Comparison of ENCODE assay signal across 24 cellular contexts in the genomic region with DNA sequence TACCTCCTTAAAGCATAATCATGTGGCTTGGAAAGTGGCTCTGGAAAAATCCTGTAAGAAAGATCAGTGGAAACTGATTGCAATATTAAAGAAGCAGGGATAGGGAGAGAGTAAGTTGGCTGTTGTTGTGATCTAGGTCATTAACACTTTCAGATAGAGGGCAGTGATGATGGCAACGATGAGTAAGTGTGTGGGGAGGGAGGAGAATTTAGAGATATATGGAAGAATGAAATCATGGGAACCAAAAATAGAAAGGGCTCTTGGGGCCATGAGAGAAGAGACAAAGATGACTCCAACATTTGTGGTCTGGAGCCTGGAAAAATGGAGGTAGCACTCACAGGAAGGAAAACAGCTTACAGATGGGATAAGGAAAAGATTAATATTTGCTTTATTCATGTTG. TPM values are rescaled to one million over a fixed set of nuclear protein-coding genes. Genes with fewer than 3 reads are reported as not detected.
DNase-seq lines count a peak whose midpoint lies in the region; ATAC-seq, FAIRE-seq and TF ChIP-seq lines count a peak whose summit lies in the region.
"Had no signal": no experiment of that assay in that cellular context is flagged by ENCODE, and none has a peak within 500 bp of the region (broad histone marks: within the 10 kb centered on the region; RNA-seq: fewer than 3 reads in every experiment).

No MANE protein-coding gene starts in this region.

- H4K20me1 ChIP-seq in astrocyte (ENCODE audit: insufficient read depth, low read length) (no peaks in the 10 kb centered on the region), hepatocyte (ENCODE audit: insufficient read depth, poor library complexity, severe bottlenecking) (no peaks in the 10 kb centered on the region)

- peaks cover 13% of the 10 kb centered on the region for H3K4me1 Mint-ChIP-seq in astrocyte (ENCODE audit: low read depth, unreplicated experiment)
- H3K4me1 Mint-ChIP-seq: activated CD4-positive, alpha-beta T cell treated with anti-CD3 and anti-CD28 coated beads, Interleukin-2, amount 10 ng/mL, durations not matched to agents 7 days and 5 days; memory B cell; naive thymus-derived CD4-positive, alpha-beta T cell had no signal

- H3K9me3 ChIP-seq in astrocyte (ENCODE audit: insufficient read depth, low read depth, low read length) (peaks cover 3% of the 10 kb centered on the region), hepatocyte (ENCODE audit: low read depth) (peaks cover 7% of the 10 kb centered on the region), small intestine (ENCODE audit: control insufficient read depth, low read depth) (no peaks in the 10 kb centered on the region)
- H3K9me3 ChIP-seq: gastrocnemius medialis had no signal

- no peak for ATAC-seq in GM21515 (IDR thresholded peaks at IDR 0.05; ENCODE audit: unreplicated experiment)
- ATAC-seq: gastrocnemius medialis; naive thymus-derived CD4-positive, alpha-beta T cell had no signal

- H3K9me2 ChIP-seq in hepatocyte (replicated peaks; ENCODE audit: insufficient read depth): no peaks in the 10 kb centered on the region

- no peak overlapping the region for H3K9ac ChIP-seq in astrocyte (ENCODE audit: low read length)

- no peaks in the 10 kb centered on the region for H3K36me3 ChIP-seq in astrocyte (ENCODE audit: insufficient read depth, low read length)
- H3K36me3 ChIP-seq in hepatocyte (replicated peaks; ENCODE audit: insufficient read depth, low read depth): no peaks in the 10 kb centered on the region
- no peaks in the 10 kb centered on the region for H3K36me3 ChIP-seq in small intestine (ENCODE audit: control insufficient read depth in 2 of 2, insufficient read depth in 2 of 2, low read length in 2 of 2)
- H3K36me3 ChIP-seq: gastrocnemius medialis had no signal

- no peak overlapping the region for H3K4me3 Mint-ChIP-seq in astrocyte (ENCODE audit: unreplicated experiment)
- H3K4me3 Mint-ChIP-seq: activated CD4-positive, alpha-beta T cell treated with anti-CD3 and anti-CD28 coated beads, Interleukin-2, amount 10 ng/mL, durations not matched to agents 7 days and 5 days; activated naive CD8-positive, alpha-beta T cell; dendritic cell treated with granulocyte-macrophage colony-stimulating factor and Interleukin-4, amounts not matched to agents 40 ng/mL and 50 ng/mL, for 4 days; memory B cell; naive thymus-derived CD4-positive, alpha-beta T cell had no signal

- H3K79me2 ChIP-seq in astrocyte (ENCODE audit: insufficient read depth, low read length) (no peaks in the 10 kb centered on the region), hepatocyte (no peaks in the 10 kb centered on the region)

- no peaks in the 10 kb centered on the region for H3K9me3 Mint-ChIP-seq in astrocyte (ENCODE audit: unreplicated experiment)
- H3K9me3 Mint-ChIP-seq: activated CD4-positive, alpha-beta T cell treated with anti-CD3 and anti-CD28 coated beads, Interleukin-2, amount 10 ng/mL, durations not matched to agents 7 days and 5 days; dendritic cell treated with granulocyte-macrophage colony-stimulating factor and Interleukin-4, amounts not matched to agents 40 ng/mL and 50 ng/mL, for 4 days; memory B cell had no signal

- no peak for FAIRE-seq in astrocyte (lab: Jason Lieb, UNC)
- no peak for FAIRE-seq in small intestine (lab: Jason Lieb, UNC)
- FAIRE-seq: G401.6, GM19239, H1, HTR-8/SVneo had no signal

- no peak overlapping the region for H3K4me3 ChIP-seq in astrocyte (ENCODE audit: insufficient read depth, low read depth, low read length)
- H3K4me3 ChIP-seq in hepatocyte: no peak overlapping the region
- no peak overlapping the region for H3K4me3 ChIP-seq in small intestine (ENCODE audit: low read depth in 1 of 2, low read length in 2 of 2)
- H3K4me3 ChIP-seq: gastrocnemius medialis had no signal

- WGBS in hepatocyte (ENCODE audit: low lambda C conversion rate, missing lambda C conversion rate): 55% methylated on average over 1 of the region's 1 CpG
- 47 to 60% (median 56%) methylated on average over 1 of the region's 1 CpG for WGBS in small intestine, 3 donors

- no peak overlapping the region for H3K27ac Mint-ChIP-seq in astrocyte (ENCODE audit: unreplicated experiment)
- H3K27ac Mint-ChIP-seq: activated CD4-positive, alpha-beta T cell treated with anti-CD3 and anti-CD28 coated beads, Interleukin-2, amount 10 ng/mL, durations not matched to agents 7 days and 5 days; activated naive CD8-positive, alpha-beta T cell; dendritic cell treated with granulocyte-macrophage colony-stimulating factor and Interleukin-4, amounts not matched to agents 40 ng/mL and 50 ng/mL, for 4 days; memory B cell; naive thymus-derived CD4-positive, alpha-beta T cell had no signal

- peak overlapping the region; percentile 58 for H3K4me2 ChIP-seq in astrocyte (ENCODE audit: low read length)
- no peak overlapping the region for H3K4me2 ChIP-seq in hepatocyte

- H3K27me3 ChIP-seq in astrocyte (ENCODE audit: insufficient read depth, low read length) (no peaks in the 10 kb centered on the region), hepatocyte (no peaks in the 10 kb centered on the region), small intestine (ENCODE audit: control insufficient read depth in 2 of 2, insufficient read depth in 2 of 2, low read length in 2 of 2) (no peaks in the 10 kb centered on the region)
- H3K27me3 ChIP-seq: gastrocnemius medialis had no signal

- no peak overlapping the region for H2AFZ ChIP-seq in astrocyte (ENCODE audit: low read depth, low read length)
- H2AFZ ChIP-seq in hepatocyte: no peak overlapping the region

- peaks cover 2% of the 10 kb centered on the region for H3K36me3 Mint-ChIP-seq in astrocyte (ENCODE audit: low read depth, unreplicated experiment)

- peak overlapping the region; percentile 34 for H3K27ac ChIP-seq in astrocyte (ENCODE audit: low read depth, low read length)
- peak overlapping the region; percentile 57 for H3K27ac ChIP-seq in hepatocyte
- no peak overlapping the region for H3K27ac ChIP-seq in small intestine (ENCODE audit: low read depth in 1 of 2, low read length in 1 of 2)
- H3K27ac ChIP-seq: gastrocnemius medialis had no signal

- DNase-seq in A172 (ENCODE audit: low spot score) (peak; percentile 50), HCEC 1CT (peak; percentile 45), astrocyte (ENCODE audit: low read depth) (peak; percentile 42), hepatocyte (ENCODE audit: low spot score) (no peak), small intestine (no peak), NOMO-1 (lab: John Stamatoyannopoulos, UW; ENCODE audit: unreplicated experiment in 2 of 2) (no peak), NCI-H748 treated with DMSO at 0.1 percent for 48 hours (lab: John Stamatoyannopoulos, UW) (no peak)
- DNase-seq: activated CD4-positive, alpha-beta T cell treated with anti-CD3 and anti-CD28 coated beads, Interleukin-2, amount 10 ng/mL, durations not matched to agents 7 days and 5 days; gastrocnemius medialis; naive thymus-derived CD4-positive, alpha-beta T cell; NCI-H1436 treated with DMSO at 0.1 percent for 48 hours; NCI-H526 treated with DMSO at 0.1 percent for 48 hours; SHP77; stimulated activated CD4-positive, alpha-beta T cell treated with anti-CD3 and anti-CD28 coated beads, Interleukin-15, amount 100 ng/mL, for 24 hours; substantia nigra; T-helper 1 cell had no signal

- no peaks in the 10 kb centered on the region for H3K27me3 Mint-ChIP-seq in astrocyte (ENCODE audit: low read depth, unreplicated experiment)
- H3K27me3 Mint-ChIP-seq: activated naive CD8-positive, alpha-beta T cell had no signal

- TF ChIP-seq CTCF in astrocyte (IDR thresholded peaks at IDR 0.05; ENCODE audit: insufficient read depth, low read depth, low read length): no peak
- TF ChIP-seq CTCF in hepatocyte (IDR thresholded peaks at IDR 0.05; ENCODE audit: poor library complexity): no peak

- H3K4me1 ChIP-seq in astrocyte (ENCODE audit: insufficient read depth, low read length): peaks cover 11% of the 10 kb centered on the region
- peaks cover 9% of the 10 kb centered on the region for H3K4me1 ChIP-seq in hepatocyte (ENCODE audit: insufficient read depth)
- H3K4me1 ChIP-seq in small intestine (ENCODE audit: control insufficient read depth in 2 of 2, insufficient read depth in 1 of 2, low read depth in 1 of 2, low read length in 1 of 2): no peaks in the 10 kb centered on the region

RNA-seq across cellular contexts. Expression of a gene that starts 23.3 kb away (rescaled TPM):
- total RNA-seq in A172 (2014; rRNA removed; shearing (Covaris generic)): 34.3 and 54.8 TPM in 2 replicates
- total RNA-seq in astrocyte (23.1 and 24.9 TPM in 2 replicates), hepatocyte (10.9 and 20.0 TPM in 2 replicates)
- polyA plus RNA-seq in hepatocyte (54.4 and 54.6 TPM in 2 replicates), small intestine (10 to 100 TPM; 18.9 to 61.9 (median 24.6) TPM)

Comparison
In these comparisons a context has a peak if more than half of its experiments do, and no peak if none do; other contexts are left out.
1. DNase-seq: peak in A172 (single experiment), HCEC 1CT (single experiment) and astrocyte (single experiment); none in hepatocyte (single experiment), small intestine (single experiment), NOMO-1 (0 of 2) and NCI-H748 treated with DMSO at 0.1 percent for 48 hours (single experiment).
2. H3K27ac ChIP-seq: peak in astrocyte (single experiment) and hepatocyte (single experiment); none in small intestine (0 of 2).